Comparison of ENCODE assay signal across 8 cellular contexts in the genomic region with DNA sequence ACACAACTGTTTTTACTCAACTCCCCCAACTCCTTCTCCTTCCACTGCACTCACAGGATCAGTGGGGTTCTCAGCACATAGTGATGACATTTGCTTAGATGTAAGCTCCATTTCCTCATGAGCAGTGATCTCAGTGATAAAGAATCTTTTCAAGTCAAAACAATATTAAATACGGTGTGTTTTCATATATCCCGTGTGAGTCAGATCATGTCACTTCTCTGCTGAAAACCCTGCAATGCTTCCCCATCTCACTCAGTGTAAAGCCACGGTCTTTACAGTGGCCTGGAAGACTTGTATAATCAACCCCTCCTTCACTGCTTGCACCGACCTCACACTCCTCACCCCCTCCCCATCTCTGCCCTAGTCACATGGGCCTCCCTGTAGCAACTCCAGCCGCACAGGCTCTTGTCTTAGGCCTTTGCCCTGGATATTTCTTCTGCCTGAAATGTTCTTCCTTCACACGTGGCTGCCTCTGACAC.
A peak's percentile ranks its signal among the peaks of the same experiment; 100 is the strongest.
DNase-seq lines count a peak whose midpoint lies in the region; ATAC-seq, FAIRE-seq and TF ChIP-seq lines count a peak whose summit lies in the region.

No MANE protein-coding gene starts in this region.

- H3K9me3 ChIP-seq in colonic mucosa (no peaks in the 10 kb centered on the region), mesenchymal stem cell (ENCODE audit: control insufficient read depth, low read length) (no peaks in the 10 kb centered on the region), aorta (ENCODE audit: control insufficient read depth, low read length) (no peaks in the 10 kb centered on the region)

- no peaks in the 10 kb centered on the region for H3K27me3 ChIP-seq in ACC112 (ENCODE audit: insufficient read depth, low read length)
- no peaks in the 10 kb centered on the region for H3K27me3 ChIP-seq in colonic mucosa
- H3K27me3 ChIP-seq in mesenchymal stem cell (ENCODE audit: control insufficient read depth in 1 of 2, insufficient read depth in 1 of 2, low read length in 2 of 2) = no peaks in the 10 kb centered on the region
- no peaks in the 10 kb centered on the region for H3K27me3 ChIP-seq in aorta (ENCODE audit: control insufficient read depth in 1 of 2, insufficient read depth in 2 of 2, low read length in 1 of 2)

- H2BK120ac ChIP-seq in mesenchymal stem cell (ENCODE audit: low read depth, low read length) = no peak overlapping the region

- no peak overlapping the region for H3K14ac ChIP-seq in mesenchymal stem cell (ENCODE audit: low read length in 2 of 2)

- no peak overlapping the region for H2AK5ac ChIP-seq in mesenchymal stem cell (ENCODE audit: low read length, severe bottlenecking)

- H2BK15ac ChIP-seq in mesenchymal stem cell (ENCODE audit: low read depth, poor library complexity, severe bottlenecking) = no peak overlapping the region

- H3K79me2 ChIP-seq in ACC112 (ENCODE audit: control insufficient read depth, insufficient read depth, low read length, unreplicated experiment) = no peaks in the 10 kb centered on the region

- under 1% methylated on average over 6 of the region's 6 CpGs for WGBS in mesenchymal stem cell
- WGBS in aorta, 2 donors = 6% methylated on average over 6 of the region's 6 CpGs

- no peak overlapping the region for H4K91ac ChIP-seq in mesenchymal stem cell (ENCODE audit: low read length)

- peak overlapping the region in 1 of 2 experiments; percentile 37 for H2BK12ac ChIP-seq in mesenchymal stem cell (ENCODE audit: low read length in 2 of 2)

- in situ Hi-C loops in GM13977 (cut with MboI; ENCODE audit: low pct_unique_long_range_greater_than_20kb, low sequenced_read_pairs, unreplicated experiment) = loop anchor here (25.0 kb wide), 2 partner anchors 335 to 535 kb away; no protein-coding TSS in a partner anchor

- no peaks in the 10 kb centered on the region for H3K79me1 ChIP-seq in mesenchymal stem cell (replicated peaks; ENCODE audit: low read length, poor library complexity, severe bottlenecking)

- H3K23ac ChIP-seq in mesenchymal stem cell (ENCODE audit: low read length in 2 of 2) = no peak overlapping the region

- peak overlapping the region; percentile 2 for H2BK5ac ChIP-seq in mesenchymal stem cell (ENCODE audit: low read depth, low read length, poor library complexity, severe bottlenecking)

- H3K4me2 ChIP-seq in mesenchymal stem cell (ENCODE audit: low read length, poor library complexity, severe bottlenecking) = no peak overlapping the region

- ATAC-seq in aorta (ENCODE audit: low FRiP score) (peak; percentile 58), GM21447 (IDR thresholded peaks at IDR 0.05; ENCODE audit: unreplicated experiment) (no peak), GM18498 (IDR thresholded peaks at IDR 0.05; ENCODE audit: unreplicated experiment) (no peak)

- peak overlapping the region; percentile 51 for H2AFZ ChIP-seq in ACC112 (ENCODE audit: low read length, unreplicated experiment)
- no peak overlapping the region for H2AFZ ChIP-seq in mesenchymal stem cell (ENCODE audit: low read depth, low read length)

- H3K4ac ChIP-seq in mesenchymal stem cell (ENCODE audit: low read depth in 1 of 2, low read length in 2 of 2) = no peak overlapping the region

- no peaks in the 10 kb centered on the region for H3K36me3 ChIP-seq in ACC112 (ENCODE audit: insufficient read depth, low read length)
- H3K36me3 ChIP-seq in colonic mucosa = no peaks in the 10 kb centered on the region
- no peaks in the 10 kb centered on the region for H3K36me3 ChIP-seq in mesenchymal stem cell (ENCODE audit: control insufficient read depth in 1 of 2, insufficient read depth in 2 of 2, low read depth in 1 of 2, low read length in 2 of 2)
- no peaks in the 10 kb centered on the region for H3K36me3 ChIP-seq in aorta (ENCODE audit: control insufficient read depth in 1 of 2, insufficient read depth in 2 of 2, low read length in 1 of 2)

- peak; percentile 98 for FAIRE-seq in HTR-8/SVneo (lab: Jason Lieb, UNC)

- H3K4me3 ChIP-seq in ACC112 (ENCODE audit: low read depth, low read length) (peak overlapping the region; percentile 4; the same call in 1 of the 2 replicates), colonic mucosa (no peak overlapping the region), mesenchymal stem cell (ENCODE audit: insufficient read depth in 1 of 2, low read depth in 1 of 2, low read length in 2 of 2) (no peak overlapping the region), aorta (ENCODE audit: low read length in 2 of 2) (no peak overlapping the region)

- H3K9ac ChIP-seq in colonic mucosa (ENCODE audit: low read depth in 2 of 2, low read length in 2 of 2) (peak overlapping the region in 1 of 2 donors; percentile 8), mesenchymal stem cell (ENCODE audit: low read length) (peak overlapping the region; percentile 59)

- DNase-seq in HTR-8/SVneo (ENCODE audit: insufficient read length, low spot score) = peak; percentile 81
- DNase-seq in colonic mucosa = no peak
- peak; percentile 96 for DNase-seq in mesenchymal stem cell
- DNase-seq in aorta = no peak
- DNase-seq in GM13977 (ENCODE audit: low spot score) = no peak

- peak overlapping the region; percentile 27 for H4K8ac ChIP-seq in mesenchymal stem cell (ENCODE audit: low read length)

- H3K27ac ChIP-seq in ACC112 (ENCODE audit: low read depth, low read length) (peak overlapping the region; percentile 73), colonic mucosa (peak overlapping the region; percentile 46), mesenchymal stem cell (ENCODE audit: low read length, poor library complexity, severe bottlenecking) (peak overlapping the region; percentile 76), aorta (ENCODE audit: low read depth in 1 of 2, low read length in 2 of 2) (no peak overlapping the region)

- H3K4me1 ChIP-seq in ACC112 (ENCODE audit: control insufficient read depth, insufficient read depth, low read length, unreplicated experiment) (peaks cover 32% of the 10 kb centered on the region), colonic mucosa (no peaks in the 10 kb centered on the region), mesenchymal stem cell (ENCODE audit: control insufficient read depth, insufficient read depth, low read depth, low read length) (peaks cover 3% of the 10 kb centered on the region), aorta (ENCODE audit: control insufficient read depth in 1 of 2, insufficient read depth in 2 of 2, low read length in 2 of 2) (peaks cover 0 to 2% of the 10 kb centered on the region in 2 donors)

- TF ChIP-seq CTCF in colonic mucosa (IDR thresholded peaks at IDR 0.05) = no peak
- TF ChIP-seq CTCF in GM13977 (IDR thresholded peaks at IDR 0.05; ENCODE audit: extremely low read depth, insufficient read depth, missing control alignments) = no peak

- intact Hi-C loops in colonic mucosa (cut with DNase I) (loop anchor here (5.0 to 10.0 kb wide), 2 partner anchors 330 to 413 kb away; no protein-coding TSS in a partner anchor), aorta (cut with DNase I) (loop anchor here (2.0 to 5.0 kb wide), 2 partner anchors 325 kb away; no protein-coding TSS in a partner anchor)

- H3K18ac ChIP-seq in mesenchymal stem cell (ENCODE audit: low read depth in 1 of 2, low read length in 2 of 2) = peak overlapping the region in 1 of 2 experiments; percentile 31

Comparison
In these comparisons a context has a peak if more than half of its experiments do, and no peak if none do; other contexts are left out.
1. H3K27ac ChIP-seq: peak in ACC112 (single experiment), colonic mucosa (single experiment) and mesenchymal stem cell (single experiment); none in aorta (0 of 2).
2. DNase-seq: peak in HTR-8/SVneo (single experiment) and mesenchymal stem cell (single experiment); none in colonic mucosa (single experiment), aorta (0 of 2) and GM13977 (single experiment).